Comparison of ENCODE assay signal across 8 cellular contexts in the genomic region with DNA sequence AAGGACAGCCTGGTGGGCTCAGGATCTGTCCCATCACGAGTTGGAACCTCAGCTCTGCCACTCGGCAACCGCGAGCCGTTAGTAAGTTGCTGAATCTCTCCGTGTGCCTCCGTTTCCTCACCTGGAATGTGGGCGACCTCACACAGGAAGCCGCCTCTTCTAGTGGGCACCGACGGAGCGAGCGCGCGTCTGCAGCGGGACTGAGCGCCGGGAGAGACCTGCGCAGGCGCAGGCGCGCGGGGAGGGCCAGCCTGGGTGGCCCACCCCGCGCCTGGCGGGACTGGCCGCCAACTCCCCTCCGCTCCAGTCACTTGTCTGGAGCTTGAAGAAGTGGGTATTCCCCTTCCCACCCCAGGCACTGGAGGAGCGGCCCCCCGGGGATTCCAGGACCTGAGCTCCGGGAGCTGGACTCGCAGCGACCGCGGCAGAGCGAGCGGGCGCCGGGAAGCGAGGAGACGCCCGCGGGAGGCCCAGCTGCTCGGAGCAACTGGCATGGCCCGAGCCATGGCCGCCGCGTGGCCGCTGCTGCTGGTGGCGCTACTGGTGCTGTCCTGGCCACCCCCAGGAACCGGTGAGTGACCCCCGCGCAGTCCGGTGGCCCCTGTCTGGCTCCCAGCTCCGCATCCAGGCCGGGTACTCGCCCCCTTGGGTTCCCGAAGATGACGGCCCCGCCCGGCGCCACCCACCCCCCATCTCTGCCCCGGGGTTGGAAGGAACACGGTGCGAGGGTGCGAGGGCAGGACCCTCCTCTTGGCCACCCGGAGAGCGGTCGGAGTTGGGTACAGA. TPM values are rescaled to one million over a fixed set of nuclear protein-coding genes. Genes with fewer than 3 reads are reported as not detected.
DNase-seq lines count a peak whose midpoint lies in the region; TF ChIP-seq lines count a peak whose summit lies in the region.

A gene with protein sequence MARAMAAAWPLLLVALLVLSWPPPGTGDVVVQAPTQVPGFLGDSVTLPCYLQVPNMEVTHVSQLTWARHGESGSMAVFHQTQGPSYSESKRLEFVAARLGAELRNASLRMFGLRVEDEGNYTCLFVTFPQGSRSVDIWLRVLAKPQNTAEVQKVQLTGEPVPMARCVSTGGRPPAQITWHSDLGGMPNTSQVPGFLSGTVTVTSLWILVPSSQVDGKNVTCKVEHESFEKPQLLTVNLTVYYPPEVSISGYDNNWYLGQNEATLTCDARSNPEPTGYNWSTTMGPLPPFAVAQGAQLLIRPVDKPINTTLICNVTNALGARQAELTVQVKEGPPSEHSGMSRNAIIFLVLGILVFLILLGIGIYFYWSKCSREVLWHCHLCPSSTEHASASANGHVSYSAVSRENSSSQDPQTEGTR (plus strand): TSS at position 306 of the 786 bp plus-strand sequence. CDS start 187 bp downstream, at position 493.

- no peak for TF ChIP-seq RAD21 in neural cell (conservative IDR thresholded peaks at IDR 0.05)

- BruUV-seq in PC-9 (replicated peaks; lab: Mats Ljungman, UMichigan): TSS peak; percentile 59

- no peak within 1 kb of the TSS for H3K27ac Mint-ChIP-seq in activated naive CD8-positive, alpha-beta T cell

- peaks cover 69% of the 10 kb centered on the region for H3K79me2 ChIP-seq in PC-9 (ENCODE audit: low read depth)
- H3K79me2 ChIP-seq in neural cell (replicated peaks; ENCODE audit: insufficient read depth, low read length): no peaks in the 10 kb centered on the region

- H3F3A ChIP-seq in PC-9 (ENCODE audit: insufficient read depth, low read depth) (peaks cover 42% of the 10 kb centered on the region), neural cell (ENCODE audit: insufficient read depth, low read length, poor library complexity, severe bottlenecking) (no peaks in the 10 kb centered on the region)

- H3K36me3 ChIP-seq in PC-9 (ENCODE audit: low read depth) (peaks cover 22% of the 10 kb centered on the region), neural cell (ENCODE audit: insufficient read depth, low read length) (no peaks in the 10 kb centered on the region), thyroid gland (no peaks in the 10 kb centered on the region)

- TF ChIP-seq EP300 in neural cell (conservative IDR thresholded peaks at IDR 0.05; ENCODE audit: poor library complexity, severe bottlenecking): no peak

- peaks cover 4% of the 10 kb centered on the region for H3K4me1 Mint-ChIP-seq in activated naive CD8-positive, alpha-beta T cell (ENCODE audit: low read depth)

- CTCF ChIA-PET in PC-9 (lab: Charles Lee): interaction anchor here (0.7 kb wide), 1 partner anchor 67 kb away, joined by 9 read pairs; no protein-coding TSS in a partner anchor

- H3K4me2 ChIP-seq in PC-9 (peak within 1 kb of the TSS; percentile 80), neural cell (ENCODE audit: low read length) (peak within 1 kb of the TSS; percentile 70)

- no peaks in the 10 kb centered on the region for H3K9me3 Mint-ChIP-seq in activated naive CD8-positive, alpha-beta T cell (ENCODE audit: low read depth)

- H4K20me1 ChIP-seq in PC-9 (ENCODE audit: insufficient read depth) (peaks cover 24% of the 10 kb centered on the region), neural cell (ENCODE audit: insufficient read depth) (no peaks in the 10 kb centered on the region)

- 0% methylated on average over 20 of the region's 69 CpGs; no CpG with 5 or more reads in 1 of the 2 donors for WGBS in thyroid gland, 2 donors

- H3K9me2 ChIP-seq in PC-9 (ENCODE audit: insufficient read depth) (no peaks in the 10 kb centered on the region), neural cell (ENCODE audit: insufficient read depth, low read length) (no peaks in the 10 kb centered on the region)

- H3K27me3 ChIP-seq in PC-9 (ENCODE audit: insufficient read depth, low read depth): no peaks in the 10 kb centered on the region
- H3K27me3 ChIP-seq in neural cell (ENCODE audit: insufficient read depth, low read depth, low read length): peaks cover 4% of the 10 kb centered on the region
- H3K27me3 ChIP-seq in thyroid gland: no peaks in the 10 kb centered on the region

- POLR2A ChIA-PET in PC-9 (lab: Charles Lee; ENCODE audit: unreplicated experiment): interaction anchor here (0.5 to 1.0 kb wide), 9 partner anchors 8 to 1023 kb away, joined by 3 to 10 read pairs (median 3); no protein-coding TSS in a partner anchor

- no peaks in the 10 kb centered on the region for H3K9me3 ChIP-seq in PC-9 (ENCODE audit: insufficient read depth, low read depth)
- no peaks in the 10 kb centered on the region for H3K9me3 ChIP-seq in neural cell (ENCODE audit: low read length)
- H3K9me3 ChIP-seq in thyroid gland: no peaks in the 10 kb centered on the region

- TF ChIP-seq POLR2A in thyroid gland (IDR thresholded peaks at IDR 0.05): peak; percentile 61 to 81

- peaks cover 49% of the 10 kb centered on the region for H3K4me1 ChIP-seq in PC-9 (replicated peaks; ENCODE audit: insufficient read depth)
- peaks cover 10 to 29% of the 10 kb centered on the region in 2 donors for H3K4me1 ChIP-seq in thyroid gland

- intact Hi-C loops in PC-9 (cut with micrococcal nuclease; ENCODE audit: unreplicated experiment) (loop anchor here (1.0 kb wide), 2 partner anchors 17 to 55 kb away; no protein-coding TSS in a partner anchor), thyroid gland (cut with DNase I) (no loop called here)

- H3K4me3 ChIP-seq in PC-9: peak within 1 kb of the TSS; percentile 88
- H3K4me3 ChIP-seq in neural cell (ENCODE audit: low read length): peak within 1 kb of the TSS; percentile 98
- peak within 1 kb of the TSS; percentile 55 to 74 (median 63) for H3K4me3 ChIP-seq in thyroid gland (replicated peaks in 1 of 3)

- TF ChIP-seq CTCF in PC-9 (conservative IDR thresholded peaks at IDR 0.05) (no peak), neural cell (IDR thresholded peaks at IDR 0.05; ENCODE audit: poor library complexity, severe bottlenecking) (no peak), thyroid gland (IDR thresholded peaks at IDR 0.05) (peak in 1 of 6 experiments; percentile 3)

- H2AFZ ChIP-seq in PC-9 (peak within 1 kb of the TSS; percentile 67), neural cell (ENCODE audit: low read depth, low read length) (peak within 1 kb of the TSS; percentile 69)

- peak within 1 kb of the TSS; percentile 84 for H3K4me3 Mint-ChIP-seq in activated naive CD8-positive, alpha-beta T cell

- H3K36me3 Mint-ChIP-seq in activated naive CD8-positive, alpha-beta T cell: no peaks in the 10 kb centered on the region

- H3K27me3 Mint-ChIP-seq in activated naive CD8-positive, alpha-beta T cell: no peaks in the 10 kb centered on the region

- peak within 1 kb of the TSS; percentile 79 for H3K9ac ChIP-seq in neural cell (ENCODE audit: low read length)

- DNase-seq in C1 segment of cervical spinal cord (lab: John Stamatoyannopoulos, UW): peak in 13 of 14 donors; percentile 17 to 68 (median 43)
- peak; percentile 83 for DNase-seq in HT1080 (ENCODE audit: low read depth)
- peak; percentile 70 to 78 for DNase-seq in PC-9
- no peak for DNase-seq in glomerular endothelial cell (ENCODE audit: extremely low read depth, low read depth, low spot score)
- peak; percentile 82 to 83 for DNase-seq in thyroid gland
- no peak for DNase-seq in effector CD4-positive, alpha-beta T cell

- H3K27ac ChIP-seq in PC-9: peak within 1 kb of the TSS; percentile 92
- H3K27ac ChIP-seq in neural cell (ENCODE audit: low read length): peak within 1 kb of the TSS; percentile 52
- peak within 1 kb of the TSS; percentile 44 to 85 (median 82) for H3K27ac ChIP-seq in thyroid gland

TF ChIP-seq in neural cell, 6 proteins besides CTCF, POLR2A, EP300 and RAD21:
- TF ChIP-seq EZH2 (IDR thresholded peaks at IDR 0.05; ENCODE audit: borderline replicate concordance, insufficient read depth, low read length, poor library complexity, severe bottlenecking): no peak
- TF ChIP-seq, protein P1, sequence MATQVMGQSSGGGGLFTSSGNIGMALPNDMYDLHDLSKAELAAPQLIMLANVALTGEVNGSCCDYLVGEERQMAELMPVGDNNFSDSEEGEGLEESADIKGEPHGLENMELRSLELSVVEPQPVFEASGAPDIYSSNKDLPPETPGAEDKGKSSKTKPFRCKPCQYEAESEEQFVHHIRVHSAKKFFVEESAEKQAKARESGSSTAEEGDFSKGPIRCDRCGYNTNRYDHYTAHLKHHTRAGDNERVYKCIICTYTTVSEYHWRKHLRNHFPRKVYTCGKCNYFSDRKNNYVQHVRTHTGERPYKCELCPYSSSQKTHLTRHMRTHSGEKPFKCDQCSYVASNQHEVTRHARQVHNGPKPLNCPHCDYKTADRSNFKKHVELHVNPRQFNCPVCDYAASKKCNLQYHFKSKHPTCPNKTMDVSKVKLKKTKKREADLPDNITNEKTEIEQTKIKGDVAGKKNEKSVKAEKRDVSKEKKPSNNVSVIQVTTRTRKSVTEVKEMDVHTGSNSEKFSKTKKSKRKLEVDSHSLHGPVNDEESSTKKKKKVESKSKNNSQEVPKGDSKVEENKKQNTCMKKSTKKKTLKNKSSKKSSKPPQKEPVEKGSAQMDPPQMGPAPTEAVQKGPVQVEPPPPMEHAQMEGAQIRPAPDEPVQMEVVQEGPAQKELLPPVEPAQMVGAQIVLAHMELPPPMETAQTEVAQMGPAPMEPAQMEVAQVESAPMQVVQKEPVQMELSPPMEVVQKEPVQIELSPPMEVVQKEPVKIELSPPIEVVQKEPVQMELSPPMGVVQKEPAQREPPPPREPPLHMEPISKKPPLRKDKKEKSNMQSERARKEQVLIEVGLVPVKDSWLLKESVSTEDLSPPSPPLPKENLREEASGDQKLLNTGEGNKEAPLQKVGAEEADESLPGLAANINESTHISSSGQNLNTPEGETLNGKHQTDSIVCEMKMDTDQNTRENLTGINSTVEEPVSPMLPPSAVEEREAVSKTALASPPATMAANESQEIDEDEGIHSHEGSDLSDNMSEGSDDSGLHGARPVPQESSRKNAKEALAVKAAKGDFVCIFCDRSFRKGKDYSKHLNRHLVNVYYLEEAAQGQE (IDR thresholded peaks at IDR 0.05; ENCODE audit: borderline replicate concordance): peak; percentile 49
- no peak for TF ChIP-seq SMC3 (conservative IDR thresholded peaks at IDR 0.05; ENCODE audit: poor library complexity)
- peak; percentile 56 for TF ChIP-seq POLR2AphosphoS5 (IDR thresholded peaks at IDR 0.05)
- peak; percentile 79 for TF ChIP-seq MXI1 (conservative IDR thresholded peaks at IDR 0.05; ENCODE audit: poor library complexity, severe bottlenecking)
- TF ChIP-seq TAF1 (IDR thresholded peaks at IDR 0.05; ENCODE audit: low read depth): peak; percentile 34

RNA-seq across cellular contexts. Expression of the gene that starts here (rescaled TPM):
- total RNA-seq in HT1080 (2014; rRNA removed; shearing (Covaris generic)): 97.9 and 110 TPM in 2 replicates
- 155 and 156 TPM in 2 replicates for polyA plus RNA-seq in HT1080 (2015; cell fraction: cytosol; rRNA removed)
- 193 and 207 TPM in 2 replicates for polyA plus RNA-seq in HT1080 (2015; cell fraction: nucleus; rRNA removed)
- total RNA-seq in PC-9 (2021): 50.8 and 52.1 TPM in 2 replicates
- total RNA-seq in glomerular endothelial cell: 212 and 300 TPM in 2 replicates
- 19.1 and 23.1 TPM in 2 replicates for polyA plus RNA-seq in neural cell
- polyA minus RNA-seq in neural cell: 45.3 and 50.4 TPM in 2 replicates
- total RNA-seq in thyroid gland: 10 to 100 TPM; 25.4 to 36.5 (median 30.2) TPM

Comparison
In these comparisons a context has a peak if more than half of its experiments do, and no peak if none do; other contexts are left out.
1. DNase-seq: peak in C1 segment of cervical spinal cord (13 of 14), HT1080 (single experiment), PC-9 (2 of 2) and thyroid gland (2 of 2); none in glomerular endothelial cell (single experiment) and effector CD4-positive, alpha-beta T cell (single experiment).
2. Peak in every context shown above with its lines, with median percentiles within 50 percentile points of each other: H3K27ac ChIP-seq and H3K4me3 ChIP-seq.